32 cellular contexts compared by ENCODE assay signal in the genomic region with DNA sequence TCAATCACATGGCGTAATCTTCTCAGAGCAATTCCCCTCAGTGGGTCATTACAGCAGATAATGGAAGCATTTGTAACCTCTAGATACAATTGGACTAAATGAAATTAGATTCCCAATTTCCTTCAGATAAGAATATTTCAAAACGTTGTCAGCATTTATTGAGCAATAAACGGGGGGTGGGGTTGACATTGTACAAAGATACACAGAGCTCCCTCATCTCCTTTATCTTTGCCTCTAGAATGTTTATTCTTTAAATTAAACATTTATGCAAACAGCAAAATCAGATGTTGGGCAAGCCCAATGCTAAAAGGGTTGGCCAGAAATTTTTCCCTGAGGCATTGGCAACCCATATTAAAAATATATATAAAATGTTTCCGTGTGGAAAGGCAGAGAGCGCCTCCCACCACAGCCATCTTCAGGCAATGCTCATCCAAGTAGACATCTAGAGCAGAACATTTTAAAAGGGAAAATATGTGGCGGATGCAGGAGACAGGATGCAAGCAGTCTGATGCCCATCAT.
"Had no signal": no experiment of that assay in that cellular context is flagged by ENCODE, and none has a peak within 500 bp of the region (broad histone marks: within the 10 kb centered on the region; RNA-seq: fewer than 3 reads in every experiment).

No MANE protein-coding gene starts in this region.

- H3K4me2 ChIP-seq: neural progenitor cell had no signal

- H3K27ac ChIP-seq: ascending aorta, cardiac muscle cell, colonic mucosa, epithelial cell of prostate, gastrocnemius medialis, left ventricle myocardium inferior, neural progenitor cell, thoracic aorta had no signal

- H3K36me3 ChIP-seq: ascending aorta, cardiac muscle cell, colonic mucosa, gastrocnemius medialis, left ventricle myocardium inferior, neural progenitor cell, thoracic aorta had no signal

- H3K27me3 ChIP-seq: ascending aorta, cardiac muscle cell, colonic mucosa, gastrocnemius medialis, neural progenitor cell had no signal

- H3K4me3 ChIP-seq: ascending aorta, cardiac muscle cell, colonic mucosa, gastrocnemius medialis, left ventricle myocardium inferior, lung, neural progenitor cell, thoracic aorta had no signal

- H3K9me3 ChIP-seq: ascending aorta, colonic mucosa, gastrocnemius medialis, left ventricle myocardium inferior, thoracic aorta had no signal

- DNase-seq: activated CD4-positive, alpha-beta memory T cell treated with anti-CD3 and anti-CD28 coated beads, Interleukin-2, amount 10 ng/mL, durations not matched to agents 7 days and 5 days; activated CD4-positive, alpha-beta T cell treated with anti-CD3 and anti-CD28 coated beads for 1 hour; activated CD4-positive, alpha-beta T cell treated with anti-CD3 and anti-CD28 coated beads, Interleukin-2, amount 10 ng/mL, durations not matched to agents 7 days and 5 days; activated CD8-positive, alpha-beta memory T cell treated with anti-CD3 and anti-CD28 coated beads, Interleukin-2, amount 50 U/mL, for 48 hours; activated gamma-delta T cell; activated naive CD4-positive, alpha-beta T cell treated with anti-CD3 and anti-CD28 coated beads, Interleukin-2, amount 10 ng/mL, durations not matched to agents 7 days and 5 days; activated naive CD8-positive, alpha-beta T cell treated with anti-CD3 and anti-CD28 coated beads, Interleukin-2, amount 10 ng/mL, durations not matched to agents 7 days and 5 days; activated T-cell treated with anti-CD3 and anti-CD28 coated beads, Interleukin-2, amount 50 U/mL, for 24 hours; cerebellar nuclear complex; colonic mucosa; effector CD8-positive, alpha-beta T cell; gastrocnemius medialis; glutamatergic neuron; islet precursor cell; left ventricle myocardium inferior; mesendoderm; natural killer cell; occipital lobe; posterior cingulate gyrus; right cardiac atrium; stimulated activated CD4-positive, alpha-beta T cell treated with anti-CD3 and anti-CD28 coated beads, Interleukin-15, amount 100 ng/mL, for 24 hours; T1000; trophoblast cell had no signal

- H3K4me1 ChIP-seq: ascending aorta, colonic mucosa, gastrocnemius medialis, left ventricle myocardium inferior, neural progenitor cell had no signal

- ATAC-seq: gastrocnemius medialis, natural killer cell, right cardiac atrium, WTC11 had no signal

- H2AFZ ChIP-seq: neural progenitor cell had no signal

- H3K9ac ChIP-seq: neural progenitor cell had no signal

- FAIRE-seq: endometrium, urothelium cell line had no signal
